In the genomic region with DNA sequence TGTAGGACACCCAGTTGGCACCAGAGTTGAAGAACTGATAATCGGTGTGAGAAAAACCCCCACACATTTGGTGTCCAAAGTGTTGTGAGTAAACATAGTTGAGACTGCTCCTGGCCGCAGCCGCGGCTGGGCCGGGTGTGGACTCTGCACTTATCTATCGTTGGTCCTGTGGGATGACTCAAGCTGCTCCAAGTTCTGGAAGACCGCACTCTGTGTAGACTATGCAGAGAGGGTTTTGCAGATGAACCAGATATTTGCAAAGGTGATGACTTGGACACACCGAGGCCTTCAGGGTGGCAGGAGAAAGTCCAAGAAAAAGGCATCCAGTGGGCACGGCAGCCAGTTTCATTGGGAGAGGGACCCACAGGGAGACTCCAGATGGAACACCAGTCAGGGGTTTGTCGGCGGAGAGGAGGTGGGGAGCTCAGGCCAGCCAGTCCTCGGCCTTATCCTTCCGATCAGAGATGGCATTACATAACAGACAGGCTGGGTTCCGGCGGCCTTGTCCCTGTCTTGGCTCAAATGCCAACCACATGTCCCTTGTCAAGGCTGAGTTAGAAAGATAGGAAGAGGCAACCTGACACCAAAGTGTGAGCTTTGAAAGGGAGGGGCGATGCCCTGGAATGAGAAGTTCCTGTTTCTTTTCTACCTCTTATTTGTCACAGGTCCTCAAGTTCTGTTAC, we compare ENCODE assay signal across 9 cellular contexts. TPM values are rescaled to one million over a fixed set of nuclear protein-coding genes. Genes with fewer than 3 reads are reported as not detected.
DNase-seq lines count a peak whose midpoint lies in the region; ATAC-seq and TF ChIP-seq lines count a peak whose summit lies in the region.
"Had no signal": no experiment of that assay in that cellular context is flagged by ENCODE, and none has a peak within 500 bp of the region (broad histone marks: within the 10 kb centered on the region; RNA-seq: fewer than 3 reads in every experiment).

No MANE protein-coding gene starts in this region.

- H3K4me1 Mint-ChIP-seq in stimulated activated effector memory CD8-positive, alpha-beta T cell treated with anti-CD3 and anti-CD28 coated beads, Interleukin-12 subunit alpha, Interleukin-12 subunit beta, amount 100 ng/mL, for 72 hours = peaks cover 6% of the 10 kb centered on the region
- H3K4me1 Mint-ChIP-seq in naive thymus-derived CD8-positive, alpha-beta T cell = peaks cover 6 to 43% (median 17%) of the 10 kb centered on the region in 4 donors

- intact Hi-C loops in Right ventricle myocardium superior (cut with DNase I) = no loop called here
- intact Hi-C loops in gastrocnemius medialis (cut with DNase I; ENCODE audit: low total_unique reads) = no loop called here

- peak in 1 of 2 experiments; percentile 48; a peak in 1 of 4 replicates for TF ChIP-seq EP300 in SK-N-SH (IDR thresholded peaks at IDR 0.05; ENCODE audit: borderline replicate concordance in 1 of 2, low read depth in 1 of 2, low read length in 1 of 2)

- DNase-seq in GM23248 (peak; percentile 83), SK-N-SH (peak; percentile 75), Right ventricle myocardium superior (peak; percentile 73), gastrocnemius medialis (no peak), NCI-H1417 (lab: John Stamatoyannopoulos, UW) (no peak)
- DNase-seq in stimulated activated effector memory CD8-positive, alpha-beta T cell treated with anti-CD3 and anti-CD28 coated beads, Interleukin-12 subunit alpha, Interleukin-12 subunit beta, amount 100 ng/mL, for 72 hours (ENCODE audit: low spot score in 2 of 2) = no peak
- DNase-seq in naive thymus-derived CD8-positive, alpha-beta T cell = no peak
- DNase-seq: NCI-H1092 treated with DMSO at 0.1 percent for 48 hours had no signal

- H3K4me3 ChIP-seq in GM23248 = peak overlapping the region; percentile 36
- no peak overlapping the region for H3K4me3 ChIP-seq in SK-N-SH (ENCODE audit: low read depth in 2 of 2, low read length in 1 of 2)
- no peak overlapping the region for H3K4me3 ChIP-seq in gastrocnemius medialis

- no peaks in the 10 kb centered on the region for H3K9me3 Mint-ChIP-seq in stimulated activated effector memory CD8-positive, alpha-beta T cell treated with anti-CD3 and anti-CD28 coated beads, Interleukin-12 subunit alpha, Interleukin-12 subunit beta, amount 100 ng/mL, for 72 hours
- H3K9me3 Mint-ChIP-seq in naive thymus-derived CD8-positive, alpha-beta T cell = no peaks in the 10 kb centered on the region

- POLR2A ChIA-PET in SK-N-SH (lab: Yijun Ruan, JAX) = interaction anchor here (0.6 kb wide), 1 partner anchor 55 kb away, joined by 4 read pairs; no protein-coding TSS in a partner anchor
- POLR2A ChIA-PET in naive thymus-derived CD8-positive, alpha-beta T cell (lab: Charles Lee) = interaction anchor here (0.6 kb wide), 1 partner anchor 173 kb away, joined by 3 read pairs; no protein-coding TSS in a partner anchor

- CTCF ChIA-PET in SK-N-SH (lab: Yijun Ruan, JAX) = interaction anchor here (0.6 to 1.6 kb wide), 4 partner anchors 28 to 315 kb away, joined by 3 to 5 read pairs (median 4); no protein-coding TSS in a partner anchor

- H4K20me1 ChIP-seq in GM23248 (ENCODE audit: insufficient read depth) = no peaks in the 10 kb centered on the region
- H4K20me1 ChIP-seq in SK-N-SH (ENCODE audit: insufficient read depth) = no peaks in the 10 kb centered on the region

- H3K27ac ChIP-seq in GM23248 = peak overlapping the region; percentile 83
- peak overlapping the region; percentile 17 to 78; a peak in 3 of 4 replicates for H3K27ac ChIP-seq in SK-N-SH (ENCODE audit: low read depth in 2 of 2, low read length in 1 of 2)
- peak overlapping the region in 3 of 4 donors; percentile 58 to 71 (median 59) for H3K27ac ChIP-seq in gastrocnemius medialis

- H3K27me3 ChIP-seq in GM23248 (replicated peaks; ENCODE audit: insufficient read depth) (no peaks in the 10 kb centered on the region), SK-N-SH (ENCODE audit: insufficient read depth) (no peaks in the 10 kb centered on the region), gastrocnemius medialis (no peaks in the 10 kb centered on the region)

- no peak for TF ChIP-seq POLR2A in gastrocnemius medialis (IDR thresholded peaks at IDR 0.05)

- H3K27ac Mint-ChIP-seq in stimulated activated effector memory CD8-positive, alpha-beta T cell treated with anti-CD3 and anti-CD28 coated beads, Interleukin-12 subunit alpha, Interleukin-12 subunit beta, amount 100 ng/mL, for 72 hours = no peak overlapping the region
- H3K27ac Mint-ChIP-seq in naive thymus-derived CD8-positive, alpha-beta T cell = peak overlapping the region in 4 of 10 donors; percentile 16 to 76 (median 26)

- H3K36me3 ChIP-seq in GM23248 (ENCODE audit: low read depth) (no peaks in the 10 kb centered on the region), SK-N-SH (replicated peaks in 1 of 2; ENCODE audit: control insufficient read depth in 1 of 2, insufficient read depth in 2 of 2, low read length in 1 of 2) (no peaks in the 10 kb centered on the region), gastrocnemius medialis (no peaks in the 10 kb centered on the region)

- H2AFZ ChIP-seq in GM23248 (peak overlapping the region; percentile 87), SK-N-SH (ENCODE audit: low read depth) (peak overlapping the region; percentile 59; the same call in 1 of the 2 replicates)

- ATAC-seq in Right ventricle myocardium superior (ENCODE audit: poor library complexity) = peak; percentile 82
- ATAC-seq in gastrocnemius medialis = peak in 1 of 2 donors; percentile 55
- no peak for ATAC-seq in stimulated activated effector memory CD8-positive, alpha-beta T cell treated with anti-CD3 and anti-CD28 coated beads, Interleukin-12 subunit alpha, Interleukin-12 subunit beta, amount 100 ng/mL, for 72 hours
- ATAC-seq in naive thymus-derived CD8-positive, alpha-beta T cell = no peak
- no peak for ATAC-seq in GM19395 (IDR thresholded peaks at IDR 0.05; ENCODE audit: unreplicated experiment)

- TF ChIP-seq CTCF in SK-N-SH (IDR thresholded peaks at IDR 0.05) = no peak
- TF ChIP-seq CTCF in gastrocnemius medialis (IDR thresholded peaks at IDR 0.05 in 4 of 5, conservative IDR thresholded peaks at IDR 0.05 in 1 of 5) = no peak

- H3K79me2 ChIP-seq in GM23248 (ENCODE audit: insufficient read depth) (peaks cover 36% of the 10 kb centered on the region), SK-N-SH (ENCODE audit: insufficient read depth) (peaks cover 7% of the 10 kb centered on the region)

- TF ChIP-seq RAD21 in SK-N-SH (IDR thresholded peaks at IDR 0.05; ENCODE audit: low read length) = no peak

- H3F3A ChIP-seq in GM23248 (ENCODE audit: insufficient read depth) (peaks cover 19% of the 10 kb centered on the region), SK-N-SH (replicated peaks; ENCODE audit: insufficient read depth) (peaks cover 2% of the 10 kb centered on the region)

- H3K9me2 ChIP-seq in GM23248 (ENCODE audit: insufficient read depth) (no peaks in the 10 kb centered on the region), SK-N-SH (no peaks in the 10 kb centered on the region)

- no peaks in the 10 kb centered on the region for H3K36me3 Mint-ChIP-seq in stimulated activated effector memory CD8-positive, alpha-beta T cell treated with anti-CD3 and anti-CD28 coated beads, Interleukin-12 subunit alpha, Interleukin-12 subunit beta, amount 100 ng/mL, for 72 hours
- no peaks in the 10 kb centered on the region for H3K36me3 Mint-ChIP-seq in naive thymus-derived CD8-positive, alpha-beta T cell

- H3K27me3 Mint-ChIP-seq in naive thymus-derived CD8-positive, alpha-beta T cell = peaks cover 0 to 9% (median 1%) of the 10 kb centered on the region in 5 donors

- peaks cover 15% of the 10 kb centered on the region for H3K4me1 ChIP-seq in GM23248 (ENCODE audit: insufficient read depth)
- peaks cover 5 to 13% of the 10 kb centered on the region in 2 experiments; a peak in 1 of 4 replicates for H3K4me1 ChIP-seq in SK-N-SH (ENCODE audit: control insufficient read depth in 1 of 2, insufficient read depth in 2 of 2, low read depth in 1 of 2, low read length in 1 of 2)
- H3K4me1 ChIP-seq in gastrocnemius medialis = peaks cover 7 to 15% of the 10 kb centered on the region in 2 donors

- in situ Hi-C loops in GM23248 (cut with MboI) (loop anchor here (25.0 kb wide), 1 partner anchor 180 kb away; no protein-coding TSS in a partner anchor), gastrocnemius medialis (cut with MboI; ENCODE audit: low sequenced_read_pairs in 4 of 4) (loop anchor here in 1 of 4 donors (25.0 kb wide), 1 partner anchor 95 kb away; no protein-coding TSS in a partner anchor)

- H3K9me3 ChIP-seq in GM23248 (ENCODE audit: low read depth) (no peaks in the 10 kb centered on the region), SK-N-SH (no peaks in the 10 kb centered on the region), gastrocnemius medialis (no peaks in the 10 kb centered on the region)

- WGBS in GM23248 (ENCODE audit: low coverage in 1 of 2, low lambda C conversion rate in 2 of 2, missing lambda C conversion rate in 2 of 2), 2 experiments = 22 to 28% methylated on average over 14 to 15 of the region's 16 CpGs
- WGBS in SK-N-SH (ENCODE audit: low lambda C conversion rate) = 68% methylated on average over 2 of the region's 16 CpGs

- H3K4me2 ChIP-seq in GM23248 (ENCODE audit: unreplicated experiment) (peak overlapping the region; percentile 87), SK-N-SH (peak overlapping the region; percentile 41)

- peak overlapping the region; percentile 78 for H3K9ac ChIP-seq in GM23248
- H3K9ac ChIP-seq in SK-N-SH = no peak overlapping the region

- no peak overlapping the region for H3K4me3 Mint-ChIP-seq in stimulated activated effector memory CD8-positive, alpha-beta T cell treated with anti-CD3 and anti-CD28 coated beads, Interleukin-12 subunit alpha, Interleukin-12 subunit beta, amount 100 ng/mL, for 72 hours
- peak overlapping the region in 5 of 10 donors; percentile 4 to 76 (median 45) for H3K4me3 Mint-ChIP-seq in naive thymus-derived CD8-positive, alpha-beta T cell

RNA-seq across cellular contexts. Expression of gene C2CD2, which starts 21.1 kb away (rescaled TPM):
- total RNA-seq in GM23248 (2014; rRNA removed; shearing (Covaris generic)) = 11.5 and 12.2 TPM in 2 replicates
- polyA plus RNA-seq in GM23248 (2016; fragmentation: Nextera tagmentation; extraction: Ambion mirVana) (5.9 and 7.6 TPM in 2 replicates), SK-N-SH (2012; rRNA removed) (9.7 and 15.0 TPM in 2 replicates)
- 7.0 and 9.8 TPM in 2 replicates for polyA plus RNA-seq in SK-N-SH (2012; cell fraction: cytosol; rRNA removed)
- 24.0 and 28.3 TPM in 2 replicates for polyA plus RNA-seq in SK-N-SH (2012; cell fraction: nucleus; rRNA removed)
- total RNA-seq in Right ventricle myocardium superior (4.6 TPM), gastrocnemius medialis (1 to 10 TPM; 1.7 to 7.2 (median 2.4) TPM)
- total RNA-seq in naive thymus-derived CD8-positive, alpha-beta T cell = 10 to 100 TPM; 13.0 to 14.6 TPM
- 1 to 10 TPM; 2.4 to 3.7 (median 2.8) TPM for polyA plus RNA-seq in naive thymus-derived CD8-positive, alpha-beta T cell

RNA-seq across cellular contexts. Expression of gene PRDM15, which starts 53.6 kb away (rescaled TPM):
- 2.5 and 4.2 TPM in 2 replicates for total RNA-seq in GM23248 (2014; rRNA removed; shearing (Covaris generic))
- polyA plus RNA-seq in GM23248 (2016; fragmentation: Nextera tagmentation; extraction: Ambion mirVana) (1.7 and 2.3 TPM in 2 replicates), SK-N-SH (2012; rRNA removed) (6.6 and 7.0 TPM in 2 replicates)
- polyA plus RNA-seq in SK-N-SH (2012; cell fraction: cytosol; rRNA removed) = 2.5 and 3.0 TPM in 2 replicates
- polyA plus RNA-seq in SK-N-SH (2012; cell fraction: nucleus; rRNA removed) = 25.7 and 30.7 TPM in 2 replicates
- total RNA-seq in Right ventricle myocardium superior (3.8 TPM), gastrocnemius medialis (10 to 100 TPM in 1 of 4 donors, 1 to 10 TPM in 3; 4.4 to 13.6 (median 5.4) TPM)
- total RNA-seq in naive thymus-derived CD8-positive, alpha-beta T cell = 10 to 100 TPM; 20.6 to 23.2 TPM
- polyA plus RNA-seq in naive thymus-derived CD8-positive, alpha-beta T cell = 1 to 10 TPM in 2 of 3 donors, under 1 TPM in 1; 0.77 to 2.9 (median 2.4) TPM

Comparison
In these comparisons a context has a peak if more than half of its experiments do, and no peak if none do; other contexts are left out.
1. DNase-seq: peak in GM23248 (single experiment), SK-N-SH (single experiment) and Right ventricle myocardium superior (single experiment); none in gastrocnemius medialis (0 of 2), stimulated activated effector memory CD8-positive, alpha-beta T cell treated with anti-CD3 and anti-CD28 coated beads, Interleukin-12 subunit alpha, Interleukin-12 subunit beta, amount 100 ng/mL, for 72 hours (0 of 2), naive thymus-derived CD8-positive, alpha-beta T cell (0 of 10) and NCI-H1417 (0 of 3).
2. Peak in every context shown above with its lines, with median percentiles within 50 percentile points of each other: H3K27ac ChIP-seq.